ENCODE assay signal across 8 cellular contexts in the genomic region with DNA sequence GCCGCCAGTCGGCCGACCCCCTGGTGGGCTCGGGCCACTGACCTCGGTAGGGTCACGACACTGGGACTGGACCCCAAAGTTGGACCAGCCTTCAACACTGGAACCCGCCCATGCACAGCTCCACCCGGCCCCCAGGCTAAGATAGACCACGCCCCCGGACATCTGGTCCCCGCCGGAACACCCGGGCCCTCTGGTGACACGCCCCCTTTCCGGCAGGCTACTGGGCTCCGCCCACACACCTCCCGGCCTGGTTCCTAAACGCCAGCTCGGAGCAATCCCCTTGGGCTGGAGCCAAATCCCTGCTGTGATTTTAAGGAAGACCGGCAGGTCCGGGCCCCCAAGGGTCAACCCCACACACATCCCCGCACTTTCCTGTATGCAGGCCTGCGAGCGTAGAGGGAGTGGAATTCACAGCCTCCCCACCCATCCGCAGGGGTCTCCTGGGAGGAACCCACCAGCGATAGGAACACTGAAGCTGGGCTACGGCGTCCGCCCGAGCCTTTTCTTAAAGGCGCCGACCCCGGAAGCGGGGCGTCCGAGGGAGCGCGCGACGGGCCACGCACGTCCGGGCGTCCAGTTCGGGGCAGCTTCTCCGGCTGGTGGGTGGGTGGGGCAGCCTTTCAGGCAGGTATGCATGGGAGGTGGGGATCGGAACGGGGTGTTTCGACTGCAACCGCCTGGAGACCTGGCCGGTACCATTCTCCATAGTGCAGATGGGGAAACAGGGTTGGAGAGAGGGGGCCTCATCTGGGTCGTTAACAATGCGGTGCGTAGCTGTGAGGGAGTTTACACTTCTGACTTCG. TPM values are rescaled to one million over a fixed set of nuclear protein-coding genes. Genes with fewer than 3 reads are reported as not detected.
A peak's percentile ranks its signal among the peaks of the same experiment; 100 is the strongest.
DNase-seq lines count a peak whose midpoint lies in the region; ATAC-seq and TF ChIP-seq lines count a peak whose summit lies in the region.

Gene HEMK1, plus strand, starts transcription at position 576 of the 803 bp plus-strand sequence. CDS start 1,583 bp downstream, outside the sequence.

- H2AFZ ChIP-seq in GM23338, result peak within 1 kb of the TSS; percentile 99

- no peaks in the 10 kb centered on the region; the same call in 1 of the 2 replicates for H3K4me1 ChIP-seq in GM23338 (ENCODE audit: insufficient read depth)

- no peaks in the 10 kb centered on the region for H3K9me2 ChIP-seq in GM23338 (ENCODE audit: insufficient read depth)

- H3K4me3 Mint-ChIP-seq in GM23338 (peak within 1 kb of the TSS; percentile 97), natural killer cell (peak within 1 kb of the TSS; percentile 96)

- no peaks in the 10 kb centered on the region for H4K20me1 ChIP-seq in GM23338 (replicated peaks; ENCODE audit: insufficient read depth)

- peaks cover 20% of the 10 kb centered on the region for H3F3A ChIP-seq in GM23338 (replicated peaks; ENCODE audit: low read depth)

- H3K79me2 ChIP-seq in GM23338 (replicated peaks; ENCODE audit: insufficient read depth), result peaks cover 7% of the 10 kb centered on the region; the same call in 1 of the 2 replicates

- peak within 1 kb of the TSS; percentile 94 for H3K27ac Mint-ChIP-seq in GM23338
- peak within 1 kb of the TSS; percentile 95 to 96 for H3K27ac Mint-ChIP-seq in natural killer cell

- peaks cover 14% of the 10 kb centered on the region for H3K27me3 Mint-ChIP-seq in GM23338 (ENCODE audit: insufficient read depth, low read depth, poor library complexity)
- H3K27me3 Mint-ChIP-seq in natural killer cell (ENCODE audit: low read depth in 2 of 2), result no peaks in the 10 kb centered on the region

- H3K4me3 ChIP-seq in GM23338 (peak within 1 kb of the TSS; percentile 96), fibroblast of mammary gland (ENCODE audit: control insufficient read depth, low read depth, low read length) (peak within 1 kb of the TSS; percentile 99)

- no peaks in the 10 kb centered on the region for H3K36me3 ChIP-seq in GM23338 (ENCODE audit: insufficient read depth)

- TF ChIP-seq POLR2A in Raji (IDR thresholded peaks at IDR 0.05; ENCODE audit: insufficient read depth, low read depth, low read length), result peak; percentile 64

- intact Hi-C loops in natural killer cell (cut with micrococcal nuclease), result no loop called here

- no peaks in the 10 kb centered on the region for H3K9me3 Mint-ChIP-seq in GM23338
- H3K9me3 Mint-ChIP-seq in natural killer cell, result no peaks in the 10 kb centered on the region

- TF ChIP-seq CTCF in GM23338 (conservative IDR thresholded peaks at IDR 0.05; ENCODE audit: low read depth in 2 of 2), result no peak
- no peak for TF ChIP-seq CTCF in fibroblast of mammary gland (conservative IDR thresholded peaks at IDR 0.05; ENCODE audit: control insufficient read depth, insufficient read depth, low read depth, low read length)
- no peak for TF ChIP-seq CTCF in natural killer cell (IDR thresholded peaks at IDR 0.05)

- peak; percentile 92 for DNase-seq in Daoy (ENCODE audit: low read depth)
- DNase-seq in GM23338 (ENCODE audit: low spot score), result peak; percentile 99
- peak; percentile 93 for DNase-seq in LHCN-M2 (ENCODE audit: low read depth)
- peak; percentile 87 for DNase-seq in activated T-helper 9 cell treated with anti-CD3 and anti-CD28 coated beads, Interleukin-2, amount 50 U/mL, for 16 hours (ENCODE audit: low read depth)
- peak; percentile 93 for DNase-seq in fibroblast of mammary gland (ENCODE audit: low read depth)
- peak; percentile 90 for DNase-seq in natural killer cell
- peak; percentile 94 for DNase-seq in stimulated activated naive CD4-positive, alpha-beta T cell treated with Interleukin-2 at 50 U/mL for 16 hours (lab: John Stamatoyannopoulos, UW)

- H3K36me3 Mint-ChIP-seq in GM23338 (ENCODE audit: low read depth) (peaks cover 3% of the 10 kb centered on the region; the same call in 1 of the 3 replicates), natural killer cell (no peaks in the 10 kb centered on the region)

- H3K4me1 Mint-ChIP-seq in GM23338 (peaks cover 11% of the 10 kb centered on the region; the same call in 2 of the 3 replicates), natural killer cell (peaks cover 42 to 74% of the 10 kb centered on the region in 2 donors)

- ATAC-seq in GM23338 (peak; percentile 69), natural killer cell (peak; percentile 68 to 84 (median 70))

- peaks cover 13% of the 10 kb centered on the region; the same call in 1 of the 2 replicates for H3K27me3 ChIP-seq in GM23338 (ENCODE audit: insufficient read depth)

- peak within 1 kb of the TSS; percentile 89 for H3K27ac ChIP-seq in GM23338 (ENCODE audit: low read depth)

- peak within 1 kb of the TSS; percentile 97 for H3K4me2 ChIP-seq in GM23338

TF ChIP-seq in GM23338, 12 proteins besides CTCF, POLR2A, EP300 and RAD21:
- no peak for TF ChIP-seq ZNF331 (CRISPR knock-in tag; IDR thresholded peaks at IDR 0.05; ENCODE audit: low read depth)
- TF ChIP-seq, protein P1, sequence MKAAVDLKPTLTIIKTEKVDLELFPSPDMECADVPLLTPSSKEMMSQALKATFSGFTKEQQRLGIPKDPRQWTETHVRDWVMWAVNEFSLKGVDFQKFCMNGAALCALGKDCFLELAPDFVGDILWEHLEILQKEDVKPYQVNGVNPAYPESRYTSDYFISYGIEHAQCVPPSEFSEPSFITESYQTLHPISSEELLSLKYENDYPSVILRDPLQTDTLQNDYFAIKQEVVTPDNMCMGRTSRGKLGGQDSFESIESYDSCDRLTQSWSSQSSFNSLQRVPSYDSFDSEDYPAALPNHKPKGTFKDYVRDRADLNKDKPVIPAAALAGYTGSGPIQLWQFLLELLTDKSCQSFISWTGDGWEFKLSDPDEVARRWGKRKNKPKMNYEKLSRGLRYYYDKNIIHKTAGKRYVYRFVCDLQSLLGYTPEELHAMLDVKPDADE (IDR thresholded peaks at IDR 0.05), result peak; percentile 82
- TF ChIP-seq CREB1 (CRISPR knock-in tag; IDR thresholded peaks at IDR 0.05; ENCODE audit: low read depth), result peak; percentile 90
- TF ChIP-seq, protein P2, sequence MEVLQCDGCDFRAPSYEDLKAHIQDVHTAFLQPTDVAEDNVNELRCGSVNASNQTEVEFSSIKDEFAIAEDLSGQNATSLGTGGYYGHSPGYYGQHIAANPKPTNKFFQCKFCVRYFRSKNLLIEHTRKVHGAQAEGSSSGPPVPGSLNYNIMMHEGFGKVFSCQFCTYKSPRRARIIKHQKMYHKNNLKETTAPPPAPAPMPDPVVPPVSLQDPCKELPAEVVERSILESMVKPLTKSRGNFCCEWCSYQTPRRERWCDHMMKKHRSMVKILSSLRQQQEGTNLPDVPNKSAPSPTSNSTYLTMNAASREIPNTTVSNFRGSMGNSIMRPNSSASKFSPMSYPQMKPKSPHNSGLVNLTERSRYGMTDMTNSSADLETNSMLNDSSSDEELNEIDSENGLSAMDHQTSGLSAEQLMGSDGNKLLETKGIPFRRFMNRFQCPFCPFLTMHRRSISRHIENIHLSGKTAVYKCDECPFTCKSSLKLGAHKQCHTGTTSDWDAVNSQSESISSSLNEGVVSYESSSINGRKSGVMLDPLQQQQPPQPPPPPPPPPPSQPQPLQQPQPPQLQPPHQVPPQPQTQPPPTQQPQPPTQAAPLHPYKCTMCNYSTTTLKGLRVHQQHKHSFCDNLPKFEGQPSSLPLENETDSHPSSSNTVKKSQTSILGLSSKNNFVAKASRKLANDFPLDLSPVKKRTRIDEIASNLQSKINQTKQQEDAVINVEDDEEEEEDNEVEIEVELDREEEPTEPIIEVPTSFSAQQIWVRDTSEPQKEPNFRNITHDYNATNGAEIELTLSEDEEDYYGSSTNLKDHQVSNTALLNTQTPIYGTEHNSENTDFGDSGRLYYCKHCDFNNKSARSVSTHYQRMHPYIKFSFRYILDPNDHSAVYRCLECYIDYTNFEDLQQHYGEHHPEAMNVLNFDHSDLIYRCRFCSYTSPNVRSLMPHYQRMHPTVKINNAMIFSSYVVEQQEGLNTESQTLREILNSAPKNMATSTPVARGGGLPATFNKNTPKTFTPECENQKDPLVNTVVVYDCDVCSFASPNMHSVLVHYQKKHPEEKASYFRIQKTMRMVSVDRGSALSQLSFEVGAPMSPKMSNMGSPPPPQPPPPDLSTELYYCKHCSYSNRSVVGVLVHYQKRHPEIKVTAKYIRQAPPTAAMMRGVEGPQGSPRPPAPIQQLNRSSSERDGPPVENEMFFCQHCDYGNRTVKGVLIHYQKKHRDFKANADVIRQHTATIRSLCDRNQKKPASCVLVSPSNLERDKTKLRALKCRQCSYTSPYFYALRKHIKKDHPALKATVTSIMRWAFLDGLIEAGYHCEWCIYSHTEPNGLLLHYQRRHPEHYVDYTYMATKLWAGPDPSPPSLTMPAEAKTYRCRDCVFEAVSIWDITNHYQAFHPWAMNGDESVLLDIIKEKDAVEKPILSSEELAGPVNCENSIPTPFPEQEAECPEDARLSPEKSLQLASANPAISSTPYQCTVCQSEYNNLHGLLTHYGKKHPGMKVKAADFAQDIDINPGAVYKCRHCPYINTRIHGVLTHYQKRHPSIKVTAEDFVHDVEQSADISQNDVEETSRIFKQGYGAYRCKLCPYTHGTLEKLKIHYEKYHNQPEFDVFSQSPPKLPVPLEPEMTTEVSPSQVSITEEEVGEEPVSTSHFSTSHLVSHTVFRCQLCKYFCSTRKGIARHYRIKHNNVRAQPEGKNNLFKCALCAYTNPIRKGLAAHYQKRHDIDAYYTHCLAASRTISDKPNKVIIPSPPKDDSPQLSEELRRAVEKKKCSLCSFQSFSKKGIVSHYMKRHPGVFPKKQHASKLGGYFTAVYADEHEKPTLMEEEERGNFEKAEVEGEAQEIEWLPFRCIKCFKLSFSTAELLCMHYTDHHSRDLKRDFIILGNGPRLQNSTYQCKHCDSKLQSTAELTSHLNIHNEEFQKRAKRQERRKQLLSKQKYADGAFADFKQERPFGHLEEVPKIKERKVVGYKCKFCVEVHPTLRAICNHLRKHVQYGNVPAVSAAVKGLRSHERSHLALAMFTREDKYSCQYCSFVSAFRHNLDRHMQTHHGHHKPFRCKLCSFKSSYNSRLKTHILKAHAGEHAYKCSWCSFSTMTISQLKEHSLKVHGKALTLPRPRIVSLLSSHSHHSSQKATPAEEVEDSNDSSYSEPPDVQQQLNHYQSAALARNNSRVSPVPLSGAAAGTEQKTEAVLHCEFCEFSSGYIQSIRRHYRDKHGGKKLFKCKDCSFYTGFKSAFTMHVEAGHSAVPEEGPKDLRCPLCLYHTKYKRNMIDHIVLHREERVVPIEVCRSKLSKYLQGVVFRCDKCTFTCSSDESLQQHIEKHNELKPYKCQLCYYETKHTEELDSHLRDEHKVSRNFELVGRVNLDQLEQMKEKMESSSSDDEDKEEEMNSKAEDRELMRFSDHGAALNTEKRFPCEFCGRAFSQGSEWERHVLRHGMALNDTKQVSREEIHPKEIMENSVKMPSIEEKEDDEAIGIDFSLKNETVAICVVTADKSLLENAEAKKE (CRISPR knock-in tag; IDR thresholded peaks at IDR 0.05), result no peak
- TF ChIP-seq POLR2AphosphoS5 (IDR thresholded peaks at IDR 0.05; ENCODE audit: low read depth), result peak; percentile 76
- TF ChIP-seq JUNB (IDR thresholded peaks at IDR 0.05; ENCODE audit: unreplicated experiment), result no peak

RNA-seq across cellular contexts. Expression of gene HEMK1, which starts in this region (rescaled TPM):
- 9.1 and 9.7 TPM in 2 replicates for total RNA-seq in Daoy (2014; rRNA removed; shearing (Covaris generic))
- 5.6 and 8.5 TPM in 2 replicates for total RNA-seq in GM23338 (2014; rRNA removed; shearing (Covaris generic))
- 10.1 and 11.0 TPM in 2 replicates for polyA plus RNA-seq in GM23338 (2016; fragmentation: Nextera tagmentation; extraction: Ambion mirVana)
- total RNA-seq in LHCN-M2 (2014; rRNA removed) (10.5 and 11.4 TPM in 2 replicates), natural killer cell (10 to 100 TPM; 20.5 to 29.3 (median 28.2) TPM)
- 14.1 TPM for polyA plus RNA-seq in LHCN-M2 (2012)

Comparison
In these comparisons a context has a peak if more than half of its experiments do, and no peak if none do; other contexts are left out.
1. Peak in every context shown above with its lines: DNase-seq, ATAC-seq, H3K4me3 ChIP-seq and H3K27ac ChIP-seq.